10 cellular contexts compared by ENCODE assay signal in the genomic region with DNA sequence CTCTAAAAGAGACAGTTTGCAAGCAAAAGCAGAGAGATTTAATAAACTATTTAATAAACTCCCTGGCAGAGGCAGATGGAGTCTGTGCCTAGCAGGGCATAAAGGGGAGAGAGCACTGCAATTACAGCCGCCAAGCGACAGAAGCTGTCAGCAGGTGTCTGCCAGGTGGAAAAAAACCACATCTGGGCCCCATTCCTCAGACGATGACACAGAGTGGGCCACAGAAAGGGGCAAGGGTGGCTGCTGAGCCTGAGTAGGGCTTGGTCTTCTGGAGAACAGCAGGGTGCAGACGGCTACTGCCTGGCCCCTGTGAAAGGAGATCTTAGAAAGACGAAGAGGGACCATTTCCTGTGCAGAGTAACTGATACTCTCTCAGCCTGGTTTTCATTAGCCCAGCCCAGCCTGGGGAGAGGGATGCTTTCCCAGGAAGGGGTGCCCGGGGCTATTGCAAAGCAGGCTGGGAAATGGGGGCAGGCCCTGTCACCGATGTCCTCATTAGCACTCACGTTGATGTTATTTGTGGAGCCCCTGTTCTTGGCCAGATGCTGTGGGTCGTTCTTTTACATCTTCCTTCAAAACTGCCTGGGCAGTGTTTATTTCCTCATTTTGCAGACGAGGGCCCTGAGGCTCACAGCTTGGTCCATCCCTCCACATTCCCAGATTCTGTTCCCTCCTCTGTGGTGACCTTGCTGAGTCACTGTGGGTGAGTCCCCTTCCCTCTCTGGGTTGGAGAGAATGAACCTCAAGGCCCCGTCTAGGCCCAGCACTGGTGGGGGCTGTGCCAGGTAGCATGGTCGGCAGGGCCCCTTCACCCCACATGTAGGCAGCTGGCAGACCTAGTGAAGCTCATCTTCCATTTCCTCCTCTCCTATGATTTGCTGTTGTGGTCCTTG.
DNase-seq lines count a peak whose midpoint lies in the region; ATAC-seq and TF ChIP-seq lines count a peak whose summit lies in the region.
"Had no signal": no experiment of that assay in that cellular context is flagged by ENCODE, and none has a peak within 500 bp of the region (broad histone marks: within the 10 kb centered on the region; RNA-seq: fewer than 3 reads in every experiment).

No MANE protein-coding gene starts in this region.

- H3K4me1 ChIP-seq in endodermal cell (ENCODE audit: control insufficient read depth, insufficient read depth, low read length) (no peaks in the 10 kb centered on the region), left ventricle myocardium inferior (no peaks in the 10 kb centered on the region)

- no peak overlapping the region for H3K9ac ChIP-seq in endodermal cell (ENCODE audit: extremely low read depth, low read length, poor library complexity, severe bottlenecking)

- peaks cover 38% of the 10 kb centered on the region for H3K4me1 Mint-ChIP-seq in activated CD4-positive, alpha-beta T cell treated with anti-CD3 and anti-CD28 coated beads for 36 hours
- H3K4me1 Mint-ChIP-seq in endodermal cell = peaks cover 6% of the 10 kb centered on the region
- peaks cover 39% of the 10 kb centered on the region for H3K4me1 Mint-ChIP-seq in stimulated activated naive CD8-positive, alpha-beta T cell treated with anti-CD3 and anti-CD28 coated beads, Interleukin-15, Interleukin-2, amounts not matched to agents 100 ng/mL and 50 ng/mL, for 24 hours (ENCODE audit: low read depth)

- H3K4me3 ChIP-seq in endodermal cell (ENCODE audit: low read length) (no peak overlapping the region), left ventricle myocardium inferior (no peak overlapping the region)

- H3K36me3 ChIP-seq in endodermal cell (ENCODE audit: control insufficient read depth, insufficient read depth, low read length) (no peaks in the 10 kb centered on the region), left ventricle myocardium inferior (no peaks in the 10 kb centered on the region)

- CTCF ChIA-PET in activated CD4-positive, alpha-beta T cell treated with anti-CD3 and anti-CD28 coated beads for 36 hours (lab: Charles Lee) = interaction anchor here (0.7 kb wide), 1 partner anchor 66 kb away, joined by 3 read pairs; no protein-coding TSS in a partner anchor
- CTCF ChIA-PET in HEK293T (lab: Yijun Ruan, JAX) = interaction anchor here (0.7 kb wide), 1 partner anchor 266 kb away, joined by 3 read pairs; no protein-coding TSS in a partner anchor

- POLR2A ChIA-PET in activated CD4-positive, alpha-beta T cell treated with anti-CD3 and anti-CD28 coated beads for 36 hours (lab: Charles Lee) = interaction anchor here (0.5 kb wide), 1 partner anchor 1229 kb away, joined by 5 read pairs; no protein-coding TSS in a partner anchor
- POLR2A ChIA-PET in HEK293T (lab: Yijun Ruan, JAX) = no interaction called here

- H3K9me3 Mint-ChIP-seq in activated CD4-positive, alpha-beta T cell treated with anti-CD3 and anti-CD28 coated beads for 36 hours (ENCODE audit: low read depth) = no peaks in the 10 kb centered on the region
- no peaks in the 10 kb centered on the region for H3K9me3 Mint-ChIP-seq in endodermal cell
- no peaks in the 10 kb centered on the region for H3K9me3 Mint-ChIP-seq in stimulated activated naive CD8-positive, alpha-beta T cell treated with anti-CD3 and anti-CD28 coated beads, Interleukin-15, Interleukin-2, amounts not matched to agents 100 ng/mL and 50 ng/mL, for 24 hours

- peak; percentile 11 for ATAC-seq in activated CD4-positive, alpha-beta T cell treated with anti-CD3 and anti-CD28 coated beads for 36 hours

- H3K27ac Mint-ChIP-seq in activated CD4-positive, alpha-beta T cell treated with anti-CD3 and anti-CD28 coated beads for 36 hours = peak overlapping the region; percentile 61
- no peak overlapping the region for H3K27ac Mint-ChIP-seq in endodermal cell
- peak overlapping the region; percentile 62 for H3K27ac Mint-ChIP-seq in stimulated activated naive CD8-positive, alpha-beta T cell treated with anti-CD3 and anti-CD28 coated beads, Interleukin-15, Interleukin-2, amounts not matched to agents 100 ng/mL and 50 ng/mL, for 24 hours
- H3K27ac Mint-ChIP-seq: CD4-positive, CD25-positive, alpha-beta regulatory T cell had no signal

- no peaks in the 10 kb centered on the region for H3K36me3 Mint-ChIP-seq in activated CD4-positive, alpha-beta T cell treated with anti-CD3 and anti-CD28 coated beads for 36 hours (ENCODE audit: low read depth)
- H3K36me3 Mint-ChIP-seq in endodermal cell (ENCODE audit: low read depth) = no peaks in the 10 kb centered on the region
- no peaks in the 10 kb centered on the region for H3K36me3 Mint-ChIP-seq in stimulated activated naive CD8-positive, alpha-beta T cell treated with anti-CD3 and anti-CD28 coated beads, Interleukin-15, Interleukin-2, amounts not matched to agents 100 ng/mL and 50 ng/mL, for 24 hours (ENCODE audit: low read depth)
- H3K36me3 Mint-ChIP-seq: CD4-positive, CD25-positive, alpha-beta regulatory T cell had no signal

- H3K9me3 ChIP-seq in endodermal cell (ENCODE audit: control insufficient read depth, low read length) (no peaks in the 10 kb centered on the region), left ventricle myocardium inferior (replicated peaks) (no peaks in the 10 kb centered on the region)

- no peak for DNase-seq in activated CD4-positive, alpha-beta T cell treated with anti-CD3 and anti-CD28 coated beads for 36 hours
- no peak for DNase-seq in activated CD4-positive, alpha-beta T cell treated with anti-CD3 and anti-CD28 coated beads, Interleukin-2, amount 50 U/mL, for 48 hours
- DNase-seq in NCI-H524 treated with DMSO at 0.1 percent for 48 hours (lab: John Stamatoyannopoulos, UW) (peak; percentile 12), endodermal cell (no peak), HEK293T (ENCODE audit: extremely low spot score) (no peak), SKM-1 treated with dmso at 0.1 percent for 144 hours (lab: John Stamatoyannopoulos, UW; ENCODE audit: unreplicated experiment) (no peak), left ventricle myocardium inferior (no peak)
- DNase-seq: CD4-positive, CD25-positive, alpha-beta regulatory T cell; stimulated activated CD4-positive, alpha-beta T cell treated with anti-CD3 and anti-CD28 coated beads, Interleukin-2, amount 100 ng/mL, for 48 hours had no signal

- peaks cover 39% of the 10 kb centered on the region for H3K27me3 Mint-ChIP-seq in activated CD4-positive, alpha-beta T cell treated with anti-CD3 and anti-CD28 coated beads for 36 hours
- H3K27me3 Mint-ChIP-seq in endodermal cell (ENCODE audit: insufficient read depth) = peaks cover 24% of the 10 kb centered on the region
- peaks cover 30% of the 10 kb centered on the region for H3K27me3 Mint-ChIP-seq in stimulated activated naive CD8-positive, alpha-beta T cell treated with anti-CD3 and anti-CD28 coated beads, Interleukin-15, Interleukin-2, amounts not matched to agents 100 ng/mL and 50 ng/mL, for 24 hours

- no peak overlapping the region for H3K4me3 Mint-ChIP-seq in activated CD4-positive, alpha-beta T cell treated with anti-CD3 and anti-CD28 coated beads for 36 hours
- H3K4me3 Mint-ChIP-seq in endodermal cell = no peak overlapping the region
- H3K4me3 Mint-ChIP-seq in stimulated activated naive CD8-positive, alpha-beta T cell treated with anti-CD3 and anti-CD28 coated beads, Interleukin-15, Interleukin-2, amounts not matched to agents 100 ng/mL and 50 ng/mL, for 24 hours = no peak overlapping the region
- H3K4me3 Mint-ChIP-seq: CD4-positive, CD25-positive, alpha-beta regulatory T cell had no signal

- intact Hi-C loops in activated CD4-positive, alpha-beta T cell treated with anti-CD3 and anti-CD28 coated beads for 36 hours (cut with DNase I, micrococcal nuclease) = loop anchor here (5.0 to 10.0 kb wide), 2 partner anchors 138 to 376 kb away; no protein-coding TSS in a partner anchor
- intact Hi-C loops in left ventricle myocardium inferior (cut with micrococcal nuclease) = no loop called here

- peak overlapping the region; percentile 68 for H3K27ac ChIP-seq in endodermal cell (ENCODE audit: low read depth, low read length)
- H3K27ac ChIP-seq in left ventricle myocardium inferior (replicated peaks) = no peak overlapping the region

- 65 to 73% methylated on average over 9 to 12 of the region's 12 CpGs for WGBS in endodermal cell (ENCODE audit: insufficient coverage in 1 of 2, insufficient read length in 1 of 2), 2 experiments

- peaks cover 12% of the 10 kb centered on the region for H3K27me3 ChIP-seq in endodermal cell (ENCODE audit: control insufficient read depth, insufficient read depth, low read length, poor library complexity, severe bottlenecking)
- peaks cover 75% of the 10 kb centered on the region for H3K27me3 ChIP-seq in left ventricle myocardium inferior (ENCODE audit: low read depth)

- TF ChIP-seq CTCF in endodermal cell (conservative IDR thresholded peaks at IDR 0.05) (no peak), left ventricle myocardium inferior (IDR thresholded peaks at IDR 0.05; ENCODE audit: borderline replicate concordance) (no peak)

TF ChIP-seq in HEK293T, 16 proteins besides CTCF, POLR2A, EP300 and RAD21:
- TF ChIP-seq FOXK2 (IDR thresholded peaks at IDR 0.05) = no peak
- TF ChIP-seq FOXM1 (IDR thresholded peaks at IDR 0.05; ENCODE audit: borderline replicate concordance) = no peak
- TF ChIP-seq PKNOX1 (IDR thresholded peaks at IDR 0.05) = no peak
- no peak for TF ChIP-seq TARDBP (IDR thresholded peaks at IDR 0.05)
- TF ChIP-seq BHLHE40 (IDR thresholded peaks at IDR 0.05; ENCODE audit: borderline replicate concordance) = no peak
- no peak for TF ChIP-seq FOXA1 (IDR thresholded peaks at IDR 0.05)
- TF ChIP-seq ZNF384 (IDR thresholded peaks at IDR 0.05) = no peak
- TF ChIP-seq SUZ12 (IDR thresholded peaks at IDR 0.05) = no peak
- no peak for TF ChIP-seq L3MBTL2 (conservative IDR thresholded peaks at IDR 0.05)
- no peak for TF ChIP-seq LEF1 (IDR thresholded peaks at IDR 0.05; ENCODE audit: borderline replicate concordance)
- TF ChIP-seq HDGF (IDR thresholded peaks at IDR 0.05; ENCODE audit: borderline replicate concordance) = no peak
- no peak for TF ChIP-seq ARNT (IDR thresholded peaks at IDR 0.05)
TF ChIP-seq in HEK293T: peak in this region for 0.
